In the genomic region with DNA sequence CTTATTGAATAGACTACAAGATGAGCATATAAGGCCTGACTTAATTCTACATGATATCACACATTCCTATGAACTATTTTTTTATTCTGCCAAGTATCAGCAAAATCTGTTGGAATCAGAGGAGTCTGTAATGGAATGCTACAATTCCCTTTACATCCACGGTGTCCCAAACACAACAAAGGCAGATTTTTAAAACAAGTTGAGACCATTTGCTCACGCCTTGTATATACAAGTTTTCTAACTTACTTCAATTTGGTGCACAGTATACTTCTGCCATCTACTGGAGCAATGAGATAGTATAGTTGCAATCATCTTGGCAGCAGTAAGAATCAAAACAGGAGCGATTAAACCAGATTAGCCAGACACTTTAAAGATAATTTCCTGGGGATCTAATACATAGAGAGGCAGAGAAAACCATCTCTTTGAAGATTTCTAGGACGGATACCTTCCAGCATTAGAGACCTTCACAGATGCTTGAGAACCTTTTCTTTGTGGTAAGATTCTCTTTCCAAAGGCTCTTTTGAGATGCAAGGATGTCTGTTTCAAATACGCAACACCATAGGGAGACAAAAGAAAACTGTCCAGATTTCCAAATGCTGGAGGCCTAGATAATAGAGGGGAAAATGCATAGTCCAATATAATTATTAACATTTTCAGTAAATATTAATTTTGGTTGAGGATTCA, we compare ENCODE assay signal across 9 cellular contexts.
A peak's percentile ranks its signal among the peaks of the same experiment; 100 is the strongest.
DNase-seq lines count a peak whose midpoint lies in the region; ATAC-seq and TF ChIP-seq lines count a peak whose summit lies in the region.
"Had no signal": no experiment of that assay in that cellular context is flagged by ENCODE, and none has a peak within 500 bp of the region (broad histone marks: within the 10 kb centered on the region; RNA-seq: fewer than 3 reads in every experiment).

No MANE protein-coding gene starts in this region.

- H3F3A ChIP-seq in GM23338 (replicated peaks; ENCODE audit: low read depth), result no peaks in the 10 kb centered on the region

- H3K4me1 ChIP-seq in GM23338 (ENCODE audit: insufficient read depth) (no peaks in the 10 kb centered on the region), suprapubic skin (no peaks in the 10 kb centered on the region)

- TF ChIP-seq EP300 in suprapubic skin (IDR thresholded peaks at IDR 0.05), result no peak

- peak; percentile 58 to 59 for TF ChIP-seq CTCF in GM23338 (conservative IDR thresholded peaks at IDR 0.05; ENCODE audit: low read depth in 2 of 2)
- TF ChIP-seq CTCF in suprapubic skin (IDR thresholded peaks at IDR 0.05), result no peak

- no peaks in the 10 kb centered on the region for H3K9me3 Mint-ChIP-seq in GM23338

- no peak for TF ChIP-seq POLR2A in suprapubic skin (IDR thresholded peaks at IDR 0.05)

- 0 out of 2 replicates have a peak, but pooled peaks cover 6% of the 10 kb centered on the region for H3K9me2 ChIP-seq in GM23338 (ENCODE audit: insufficient read depth)

- H3K27me3 ChIP-seq in GM23338 (ENCODE audit: insufficient read depth) (no peaks in the 10 kb centered on the region), suprapubic skin (no peaks in the 10 kb centered on the region)

- peak; percentile 13 for DNase-seq in AG20443 (ENCODE audit: low spot score)
- peak; percentile 25 for DNase-seq in GM23338 (ENCODE audit: low spot score)
- peak; percentile 50 for DNase-seq in OCI-M1 (lab: John Stamatoyannopoulos, UW)
- peak; percentile 9 for DNase-seq in glomerular visceral epithelial cell (ENCODE audit: extremely low spot score)
- no peak for DNase-seq in DMS79 (lab: John Stamatoyannopoulos, UW)
- no peak for DNase-seq in UCSD-AML1 (lab: John Stamatoyannopoulos, UW; ENCODE audit: unreplicated experiment)
- DNase-seq in suprapubic skin (ENCODE audit: low spot score in 2 of 2), result no peak
- DNase-seq: activated T-cell treated with anti-CD3 and anti-CD28 coated beads, Interleukin-2, amount 50 U/mL, for 48 hours had no signal

- H3K4me2 ChIP-seq in GM23338, result no peak overlapping the region

- no peaks in the 10 kb centered on the region for H4K20me1 ChIP-seq in GM23338 (replicated peaks; ENCODE audit: insufficient read depth)

- 42% methylated on average over 5 of the region's 5 CpGs for WGBS in suprapubic skin

- ATAC-seq in GM23338, result peak; percentile 36; the same call in 2 of the 3 replicates
- no peak for ATAC-seq in GM21717 (IDR thresholded peaks at IDR 0.05; ENCODE audit: unreplicated experiment)

- no peak overlapping the region for H2AFZ ChIP-seq in GM23338

- no peaks in the 10 kb centered on the region for H3K27me3 Mint-ChIP-seq in GM23338 (ENCODE audit: insufficient read depth, low read depth, poor library complexity)

- H3K36me3 ChIP-seq in GM23338 (ENCODE audit: insufficient read depth) (no peaks in the 10 kb centered on the region), suprapubic skin (no peaks in the 10 kb centered on the region)

- H3K27ac ChIP-seq in GM23338 (ENCODE audit: low read depth), result no peak overlapping the region
- no peak overlapping the region for H3K27ac ChIP-seq in suprapubic skin

- peaks cover 13% of the 10 kb centered on the region; the same call in 2 of the 3 replicates for H3K4me1 Mint-ChIP-seq in GM23338

- H3K27ac Mint-ChIP-seq in GM23338, result no peak overlapping the region

- H3K36me3 Mint-ChIP-seq in GM23338 (ENCODE audit: low read depth), result no peaks in the 10 kb centered on the region

- no peak overlapping the region for H3K4me3 ChIP-seq in GM23338
- no peak overlapping the region for H3K4me3 ChIP-seq in suprapubic skin

- H3K79me2 ChIP-seq in GM23338 (replicated peaks; ENCODE audit: insufficient read depth), result no peaks in the 10 kb centered on the region

- H3K9me3 ChIP-seq in suprapubic skin, result no peaks in the 10 kb centered on the region

- H3K4me3 Mint-ChIP-seq in GM23338, result no peak overlapping the region

TF ChIP-seq in GM23338, 12 proteins besides CTCF, POLR2A, EP300 and RAD21 (continues in another document):
- no peak for TF ChIP-seq JUNB (IDR thresholded peaks at IDR 0.05; ENCODE audit: unreplicated experiment)
- TF ChIP-seq ZNF114 (CRISPR knock-in tag; IDR thresholded peaks at IDR 0.05), result no peak
- TF ChIP-seq CREB1 (CRISPR knock-in tag; IDR thresholded peaks at IDR 0.05; ENCODE audit: low read depth), result no peak
- TF ChIP-seq, protein P1, sequence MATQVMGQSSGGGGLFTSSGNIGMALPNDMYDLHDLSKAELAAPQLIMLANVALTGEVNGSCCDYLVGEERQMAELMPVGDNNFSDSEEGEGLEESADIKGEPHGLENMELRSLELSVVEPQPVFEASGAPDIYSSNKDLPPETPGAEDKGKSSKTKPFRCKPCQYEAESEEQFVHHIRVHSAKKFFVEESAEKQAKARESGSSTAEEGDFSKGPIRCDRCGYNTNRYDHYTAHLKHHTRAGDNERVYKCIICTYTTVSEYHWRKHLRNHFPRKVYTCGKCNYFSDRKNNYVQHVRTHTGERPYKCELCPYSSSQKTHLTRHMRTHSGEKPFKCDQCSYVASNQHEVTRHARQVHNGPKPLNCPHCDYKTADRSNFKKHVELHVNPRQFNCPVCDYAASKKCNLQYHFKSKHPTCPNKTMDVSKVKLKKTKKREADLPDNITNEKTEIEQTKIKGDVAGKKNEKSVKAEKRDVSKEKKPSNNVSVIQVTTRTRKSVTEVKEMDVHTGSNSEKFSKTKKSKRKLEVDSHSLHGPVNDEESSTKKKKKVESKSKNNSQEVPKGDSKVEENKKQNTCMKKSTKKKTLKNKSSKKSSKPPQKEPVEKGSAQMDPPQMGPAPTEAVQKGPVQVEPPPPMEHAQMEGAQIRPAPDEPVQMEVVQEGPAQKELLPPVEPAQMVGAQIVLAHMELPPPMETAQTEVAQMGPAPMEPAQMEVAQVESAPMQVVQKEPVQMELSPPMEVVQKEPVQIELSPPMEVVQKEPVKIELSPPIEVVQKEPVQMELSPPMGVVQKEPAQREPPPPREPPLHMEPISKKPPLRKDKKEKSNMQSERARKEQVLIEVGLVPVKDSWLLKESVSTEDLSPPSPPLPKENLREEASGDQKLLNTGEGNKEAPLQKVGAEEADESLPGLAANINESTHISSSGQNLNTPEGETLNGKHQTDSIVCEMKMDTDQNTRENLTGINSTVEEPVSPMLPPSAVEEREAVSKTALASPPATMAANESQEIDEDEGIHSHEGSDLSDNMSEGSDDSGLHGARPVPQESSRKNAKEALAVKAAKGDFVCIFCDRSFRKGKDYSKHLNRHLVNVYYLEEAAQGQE (IDR thresholded peaks at IDR 0.05; ENCODE audit: unreplicated experiment), result no peak
- TF ChIP-seq NANOG (IDR thresholded peaks at IDR 0.05; ENCODE audit: borderline replicate concordance), result no peak
- TF ChIP-seq, protein P2, sequence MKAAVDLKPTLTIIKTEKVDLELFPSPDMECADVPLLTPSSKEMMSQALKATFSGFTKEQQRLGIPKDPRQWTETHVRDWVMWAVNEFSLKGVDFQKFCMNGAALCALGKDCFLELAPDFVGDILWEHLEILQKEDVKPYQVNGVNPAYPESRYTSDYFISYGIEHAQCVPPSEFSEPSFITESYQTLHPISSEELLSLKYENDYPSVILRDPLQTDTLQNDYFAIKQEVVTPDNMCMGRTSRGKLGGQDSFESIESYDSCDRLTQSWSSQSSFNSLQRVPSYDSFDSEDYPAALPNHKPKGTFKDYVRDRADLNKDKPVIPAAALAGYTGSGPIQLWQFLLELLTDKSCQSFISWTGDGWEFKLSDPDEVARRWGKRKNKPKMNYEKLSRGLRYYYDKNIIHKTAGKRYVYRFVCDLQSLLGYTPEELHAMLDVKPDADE (IDR thresholded peaks at IDR 0.05), result no peak

Comparison
In these comparisons a context has a peak if more than half of its experiments do, and no peak if none do; other contexts are left out.
1. DNase-seq: peak in AG20443 (single experiment), GM23338 (single experiment), OCI-M1 (single experiment) and glomerular visceral epithelial cell (single experiment); none in DMS79 (single experiment), UCSD-AML1 (single experiment) and suprapubic skin (0 of 2).
2. CTCF ChIP-seq: peak in GM23338 (2 of 2); none in suprapubic skin (0 of 2).